Comparison of ENCODE assay signal across 18 cellular contexts in the genomic region with DNA sequence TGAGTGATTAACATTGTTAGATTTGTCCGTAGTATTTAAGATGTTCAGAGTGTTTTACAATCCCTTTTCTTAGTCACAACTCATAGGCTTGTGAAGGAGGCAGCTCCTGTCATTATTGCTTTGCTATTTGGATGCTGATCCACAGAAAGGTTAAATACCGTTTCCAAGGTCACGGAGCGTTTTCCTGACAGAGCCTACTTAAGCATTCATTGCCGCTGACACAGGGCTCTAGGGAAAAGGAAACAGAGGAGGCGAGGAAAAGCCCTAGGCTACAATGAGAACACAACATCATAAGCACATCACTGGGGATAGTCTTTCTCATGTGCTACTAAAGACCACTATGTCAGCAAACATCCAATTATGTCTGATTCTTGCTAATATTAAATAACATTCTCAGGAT. TPM values are rescaled to one million over a fixed set of nuclear protein-coding genes. Genes with fewer than 3 reads are reported as not detected.
A peak's percentile ranks its signal among the peaks of the same experiment; 100 is the strongest.
DNase-seq lines count a peak whose midpoint lies in the region; ATAC-seq and TF ChIP-seq lines count a peak whose summit lies in the region.
"Had no signal": no experiment of that assay in that cellular context is flagged by ENCODE, and none has a peak within 500 bp of the region (broad histone marks: within the 10 kb centered on the region; RNA-seq: fewer than 3 reads in every experiment).

No MANE protein-coding gene starts in this region.

- H3K36me3 ChIP-seq in HAP-1 (replicated peaks): no peaks in the 10 kb centered on the region
- H3K36me3 ChIP-seq: BE2C, Peyer's patch, right lobe of liver had no signal

- DNase-seq in HAP-1 (ENCODE audit: low spot score in 2 of 2) (peak; percentile 60 to 83), T1000 (lab: John Stamatoyannopoulos, UW) (peak; percentile 59), foreskin melanocyte (peak; percentile 70), pons (ENCODE audit: low spot score) (peak; percentile 42), T-cell (no peak), NCI-H774 (lab: John Stamatoyannopoulos, UW) (no peak), AG20443 (ENCODE audit: low spot score) (no peak)
- DNase-seq: activated CD8-positive, alpha-beta T cell treated with anti-CD3 and anti-CD28 coated beads for 36 hours; activated gamma-delta T cell treated with Interleukin-2 at 50 U/mL for 16 hours; BE2C; NCI-H226; Peyer's patch; right lobe of liver; stimulated activated naive CD8-positive, alpha-beta T cell treated with anti-CD3 and anti-CD28 coated beads, Interleukin-15, Interleukin-2, amounts not matched to agents 100 U/mL and 50 U/mL, for 24 hours; T-helper 9 cell had no signal

- H3K36me3 Mint-ChIP-seq in T-cell: no peaks in the 10 kb centered on the region

- H3K27ac Mint-ChIP-seq in T-cell: no peak overlapping the region
- H3K27ac Mint-ChIP-seq: activated CD8-positive, alpha-beta T cell treated with anti-CD3 and anti-CD28 coated beads for 36 hours had no signal

- H3K4me3 ChIP-seq in HAP-1: no peak overlapping the region
- H3K4me3 ChIP-seq: Peyer's patch, right lobe of liver had no signal

- CTCF ChIA-PET in T-cell (lab: Charles Lee): no interaction called here

- POLR2A ChIA-PET in T-cell (lab: Charles Lee): no interaction called here

- H3K4me1 ChIP-seq in HAP-1: peaks cover 9% of the 10 kb centered on the region
- H3K4me1 ChIP-seq: Peyer's patch, right lobe of liver had no signal

- H3K4me1 Mint-ChIP-seq in T-cell: no peaks in the 10 kb centered on the region
- H3K4me1 Mint-ChIP-seq: central memory CD8-positive, alpha-beta T cell had no signal

- peaks cover 11% of the 10 kb centered on the region for H3K27me3 ChIP-seq in HAP-1 (ENCODE audit: low read depth)
- H3K27me3 ChIP-seq: BE2C, Peyer's patch, right lobe of liver had no signal

- H3K9me3 ChIP-seq in HAP-1: no peaks in the 10 kb centered on the region
- H3K9me3 ChIP-seq: BE2C, Peyer's patch, right lobe of liver had no signal

- no peak for ATAC-seq in T-cell (replicated peaks in 1 of 4)
- ATAC-seq in SK-N-SH treated with all-trans-retinoic acid at 6 μM for 48 hours: no peak
- ATAC-seq: activated CD8-positive, alpha-beta T cell treated with anti-CD3 and anti-CD28 coated beads for 36 hours; right lobe of liver; stimulated activated naive CD8-positive, alpha-beta T cell treated with anti-CD3 and anti-CD28 coated beads, Interleukin-15, Interleukin-2, amounts not matched to agents 100 U/mL and 50 U/mL, for 24 hours had no signal

- in situ Hi-C loops in HAP-1 (cut with MboI; ENCODE audit: low sequenced_read_pairs): no loop called here

- peaks cover 0 to 10% of the 10 kb centered on the region in 2 donors for H3K27me3 Mint-ChIP-seq in T-cell

- H3K4me3 Mint-ChIP-seq in T-cell: no peak overlapping the region
- H3K4me3 Mint-ChIP-seq: activated CD8-positive, alpha-beta T cell treated with anti-CD3 and anti-CD28 coated beads for 36 hours; central memory CD8-positive, alpha-beta T cell had no signal

- peaks cover 0 to 9% (median 0%) of the 10 kb centered on the region in 3 donors for H3K9me3 Mint-ChIP-seq in T-cell
- H3K9me3 Mint-ChIP-seq: activated CD8-positive, alpha-beta T cell treated with anti-CD3 and anti-CD28 coated beads for 36 hours; central memory CD8-positive, alpha-beta T cell had no signal

TF ChIP-seq in SK-N-SH treated with all-trans-retinoic acid at 6 μM for 48 hours, 23 proteins besides CTCF, POLR2A, EP300 and RAD21:
- no peak for TF ChIP-seq ZNF70 (CRISPR knock-in tag; IDR thresholded peaks at IDR 0.05)

RNA-seq across cellular contexts. Expression of a gene that starts 38.5 kb away (rescaled TPM):
- total RNA-seq in T-cell: 1 to 10 TPM in 3 of 5 donors, not detected in 2; 7.4 to 9.2 (median 8.0) TPM
- total RNA-seq: activated CD8-positive, alpha-beta T cell treated with anti-CD3 and anti-CD28 coated beads for 36 hours; epithelial cell of proximal tubule had no signal

Comparison
In these comparisons a context has a peak if more than half of its experiments do, and no peak if none do; other contexts are left out.
1. DNase-seq: peak in HAP-1 (2 of 2), T1000 (single experiment), foreskin melanocyte (single experiment) and pons (single experiment); none in T-cell (0 of 34), NCI-H774 (single experiment) and AG20443 (single experiment).